32 cellular contexts compared by ENCODE assay signal in the genomic region with DNA sequence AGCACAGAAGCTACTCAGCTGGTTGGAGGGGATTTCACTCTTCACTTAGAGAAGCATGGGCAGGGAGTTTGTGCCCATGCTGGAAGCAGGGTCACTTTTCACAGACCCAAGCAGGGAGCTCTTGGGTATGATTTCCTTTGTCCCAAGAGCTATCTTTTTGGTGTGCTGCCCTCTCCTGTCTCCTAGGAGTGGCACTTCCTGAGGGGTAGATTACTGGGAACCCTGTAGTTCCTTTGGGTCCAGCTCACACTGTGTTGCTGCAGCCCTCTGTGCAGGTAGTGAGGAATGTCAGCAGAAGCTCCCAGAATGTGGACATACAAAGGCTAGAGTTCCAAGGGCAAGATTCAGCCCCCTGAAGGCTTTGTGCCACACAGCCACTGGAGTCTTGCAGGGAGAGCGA.
"Had no signal": no experiment of that assay in that cellular context is flagged by ENCODE, and none has a peak within 500 bp of the region (broad histone marks: within the 10 kb centered on the region; RNA-seq: fewer than 3 reads in every experiment).

No MANE protein-coding gene starts in this region.

- H3K27ac Mint-ChIP-seq: activated B cell treated with CpG ODN at 0.5 μM for 24 hours; activated CD8-positive, alpha-beta T cell treated with anti-CD3 and anti-CD28 coated beads for 36 hours; activated naive CD4-positive, alpha-beta T cell treated with anti-CD3 and anti-CD28 coated beads, Interleukin-2, amount 50 U/mL, for 72 hours; activated T-helper 17 cell treated with anti-CD3 and anti-CD28 coated beads, Interleukin-2, amount 50 U/mL, for 72 hours; natural killer cell treated with Interleukin-12 subunit alpha and Interleukin-12 subunit beta and Interleukin-15 and Interleukin-18, amount 100 ng/mL, for 72 hours; progenitor cell of endocrine pancreas; stimulated activated effector memory CD8-positive, alpha-beta T cell treated with anti-CD3 and anti-CD28 coated beads, Interleukin-12 subunit alpha, Interleukin-12 subunit beta, amount 100 ng/mL, for 72 hours; stimulated activated naive CD8-positive, alpha-beta T cell treated with anti-CD3 and anti-CD28 coated beads, Interleukin-15, amount 100 ng/mL, for 72 hours; T-helper 17 cell; type B pancreatic cell had no signal

- H3K27ac ChIP-seq: epithelial cell of prostate, esophagus squamous epithelium, left lung, neutrophil, ovary, skin epidermis, uterus had no signal

- H3K36me3 Mint-ChIP-seq: activated naive CD4-positive, alpha-beta T cell treated with anti-CD3 and anti-CD28 coated beads, Interleukin-2, amount 50 U/mL, for 72 hours; natural killer cell treated with Interleukin-12 subunit alpha and Interleukin-12 subunit beta and Interleukin-15 and Interleukin-18, amount 100 ng/mL, for 72 hours; stimulated activated effector memory CD8-positive, alpha-beta T cell treated with anti-CD3 and anti-CD28 coated beads, Interleukin-12 subunit alpha, Interleukin-12 subunit beta, amount 100 ng/mL, for 72 hours; type B pancreatic cell had no signal

- H3K4me1 ChIP-seq: esophagus squamous epithelium, left lung, uterus had no signal

- DNase-seq: activated B cell treated with CpG ODN at 0.5 μM for 24 hours; activated CD4-positive, alpha-beta T cell treated with anti-CD3 and anti-CD28 coated beads, Interleukin-2, amount 50 U/mL, for 1 hour; activated CD8-positive, alpha-beta T cell treated with anti-CD3 and anti-CD28 coated beads for 36 hours; activated gamma-delta T cell treated with Interleukin-2 at 50 U/mL for 16 hours; activated T-cell treated with anti-CD3 and anti-CD28 coated beads, Interleukin-2, amount 50 U/mL, for 4 hours; dermis blood vessel endothelial cell; effector CD4-positive, alpha-beta T cell; esophagus squamous epithelium; mucosa of descending colon; ovary; stimulated activated CD4-positive, alpha-beta T cell treated with anti-CD3 and anti-CD28 coated beads, Interleukin-12 subunit alpha, Interleukin-12 subunit beta, amount 100 ng/mL, for 4 hours; stimulated activated CD4-positive, alpha-beta T cell treated with anti-CD3 and anti-CD28 coated beads, Interleukin-4, amount 100 ng/mL, for 24 hours; stimulated activated naive CD8-positive, alpha-beta T cell treated with anti-CD3 and anti-CD28 coated beads, Interleukin-15, amount 100 ng/mL, for 72 hours; substantia nigra; T-helper 17 cell; uterus had no signal

- ATAC-seq: activated CD8-positive, alpha-beta T cell treated with anti-CD3 and anti-CD28 coated beads for 36 hours; activated naive CD4-positive, alpha-beta T cell treated with anti-CD3 and anti-CD28 coated beads, Interleukin-2, amount 50 U/mL, for 72 hours; activated T-cell treated with anti-CD3 and anti-CD28 coated beads, Interleukin-2, amount 50 U/mL, for 4 hours; activated T-helper 17 cell treated with anti-CD3 and anti-CD28 coated beads, Interleukin-2, amount 50 U/mL, for 72 hours; left lung; mucosa of descending colon; natural killer cell treated with Interleukin-12 subunit alpha and Interleukin-12 subunit beta and Interleukin-15 and Interleukin-18, amount 100 ng/mL, for 72 hours; sciatic nerve; stimulated activated naive CD8-positive, alpha-beta T cell treated with anti-CD3 and anti-CD28 coated beads, Interleukin-15, amount 100 ng/mL, for 72 hours; T-helper 17 cell had no signal

- FAIRE-seq: colon, endometrium, frontal cortex had no signal

- H3K27me3 Mint-ChIP-seq: activated B cell treated with CpG ODN at 0.5 μM for 24 hours; activated CD8-positive, alpha-beta T cell treated with anti-CD3 and anti-CD28 coated beads for 36 hours; activated T-helper 17 cell treated with anti-CD3 and anti-CD28 coated beads, Interleukin-2, amount 50 U/mL, for 72 hours; central memory CD8-positive, alpha-beta T cell; natural killer cell treated with Interleukin-12 subunit alpha and Interleukin-12 subunit beta and Interleukin-15 and Interleukin-18, amount 100 ng/mL, for 72 hours; progenitor cell of endocrine pancreas; stimulated activated naive CD8-positive, alpha-beta T cell treated with anti-CD3 and anti-CD28 coated beads, Interleukin-15, amount 100 ng/mL, for 72 hours; T-helper 17 cell; type B pancreatic cell had no signal

- H3K4me1 Mint-ChIP-seq: activated B cell treated with CpG ODN at 0.5 μM for 24 hours; activated T-helper 17 cell treated with anti-CD3 and anti-CD28 coated beads, Interleukin-2, amount 50 U/mL, for 72 hours; central memory CD8-positive, alpha-beta T cell; stimulated activated effector memory CD8-positive, alpha-beta T cell treated with anti-CD3 and anti-CD28 coated beads, Interleukin-12 subunit alpha, Interleukin-12 subunit beta, amount 100 ng/mL, for 72 hours; stimulated activated naive CD8-positive, alpha-beta T cell treated with anti-CD3 and anti-CD28 coated beads, Interleukin-15, amount 100 ng/mL, for 72 hours; T-helper 17 cell had no signal

- H3K27me3 ChIP-seq: esophagus squamous epithelium, left lung, neutrophil, ovary, uterus had no signal

- H3K4me3 Mint-ChIP-seq: activated B cell treated with CpG ODN at 0.5 μM for 24 hours; activated CD8-positive, alpha-beta T cell treated with anti-CD3 and anti-CD28 coated beads for 36 hours; activated T-cell treated with anti-CD3 and anti-CD28 coated beads, Interleukin-2, amount 50 U/mL, for 4 hours; activated T-helper 17 cell treated with anti-CD3 and anti-CD28 coated beads, Interleukin-2, amount 50 U/mL, for 72 hours; central memory CD8-positive, alpha-beta T cell; natural killer cell treated with Interleukin-12 subunit alpha and Interleukin-12 subunit beta and Interleukin-15 and Interleukin-18, amount 100 ng/mL, for 72 hours; stimulated activated effector memory CD8-positive, alpha-beta T cell treated with anti-CD3 and anti-CD28 coated beads, Interleukin-12 subunit alpha, Interleukin-12 subunit beta, amount 100 ng/mL, for 72 hours; stimulated activated naive CD8-positive, alpha-beta T cell treated with anti-CD3 and anti-CD28 coated beads, Interleukin-15, amount 100 ng/mL, for 72 hours; T-helper 17 cell; type B pancreatic cell had no signal

- H3K4me3 ChIP-seq: esophagus squamous epithelium, left lung, lung, mucosa of descending colon, ovary, skin epidermis, uterus had no signal

- H3K36me3 ChIP-seq: esophagus squamous epithelium, left lung, neutrophil, ovary, uterus had no signal

- H3K9me3 ChIP-seq: esophagus squamous epithelium, left lung, mucosa of descending colon, neutrophil, ovary, uterus had no signal

- H3K9me3 Mint-ChIP-seq: activated B cell treated with CpG ODN at 0.5 μM for 24 hours, type B pancreatic cell had no signal
